8 cellular contexts compared by ENCODE assay signal in the genomic region with DNA sequence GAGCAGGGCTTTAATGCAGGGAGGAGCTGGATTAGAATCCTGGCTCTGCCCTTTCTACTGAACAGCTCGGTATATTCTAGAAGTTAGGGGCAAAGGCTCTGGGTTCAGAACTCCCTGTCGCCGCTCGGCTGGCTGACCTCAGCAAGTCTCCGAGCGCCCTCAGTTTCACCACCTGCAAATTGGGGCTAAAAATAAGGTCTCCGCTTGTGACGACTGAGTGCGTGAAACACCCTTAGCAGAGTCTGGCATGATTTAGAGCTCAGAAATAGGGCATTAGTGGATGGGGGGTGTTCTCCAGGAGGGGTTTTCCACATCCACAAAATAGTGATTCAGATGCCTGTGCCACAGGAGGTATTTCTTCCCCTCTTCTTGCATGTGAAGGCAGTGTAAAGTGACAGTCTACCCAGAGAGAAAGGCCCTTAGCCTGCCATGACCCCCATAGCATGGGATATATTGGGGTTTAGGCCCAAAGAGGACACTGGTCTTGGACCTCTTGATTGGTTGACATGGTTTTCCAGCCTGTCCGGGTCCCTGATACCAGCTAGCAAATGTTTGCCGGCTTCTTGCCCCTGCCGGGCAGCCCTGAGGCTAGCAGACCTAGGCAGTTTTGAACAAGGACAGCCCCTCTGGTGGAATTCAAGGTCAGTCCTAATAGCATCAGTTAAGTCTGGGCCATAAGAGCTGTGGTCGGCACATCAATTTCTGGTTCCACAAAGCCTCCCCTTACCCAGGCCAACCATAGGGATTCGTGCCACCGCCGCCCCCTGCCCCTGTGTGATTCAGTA. TPM values are rescaled to one million over a fixed set of nuclear protein-coding genes. Genes with fewer than 3 reads are reported as not detected.
A peak's percentile ranks its signal among the peaks of the same experiment; 100 is the strongest.
DNase-seq lines count a peak whose midpoint lies in the region; ATAC-seq and TF ChIP-seq lines count a peak whose summit lies in the region.

No MANE protein-coding gene starts in this region.

- ATAC-seq in DND-41 (ENCODE audit: insufficient read depth, low read depth) = no peak
- ATAC-seq in GM21390 (IDR thresholded peaks at IDR 0.05; ENCODE audit: unreplicated experiment) = no peak

- DNase-seq in DND-41 (no peak), epithelial cell of prostate (ENCODE audit: low read depth, low spot score) (no peak), ovary (no peak), retina (no peak), DMS114 treated with DMSO at 0.1 percent for 48 hours (lab: John Stamatoyannopoulos, UW; ENCODE audit: unreplicated experiment) (no peak)
- DNase-seq in activated effector memory CD4-positive, alpha-beta T cell treated with anti-CD3 and anti-CD28 coated beads, Interleukin-2, amount 50 U/mL, for 16 hours = no peak

- no peak overlapping the region for H2AFZ ChIP-seq in DND-41 (ENCODE audit: low read depth, low read length)
- no peak overlapping the region for H2AFZ ChIP-seq in OCI-LY3 (ENCODE audit: low read depth, low read length)

- H3K4me2 ChIP-seq in DND-41 (ENCODE audit: insufficient read depth, low read length) (peak overlapping the region; percentile 91), OCI-LY3 (ENCODE audit: low read length) (peak overlapping the region; percentile 99)

- H3K79me2 ChIP-seq in DND-41 (ENCODE audit: insufficient read depth, low read length) = peaks cover 53% of the 10 kb centered on the region
- peaks cover 36% of the 10 kb centered on the region for H3K79me2 ChIP-seq in OCI-LY3 (ENCODE audit: low read length)

- H3K4me1 ChIP-seq in DND-41 (ENCODE audit: insufficient read depth, low read length) (peaks cover 48% of the 10 kb centered on the region), OCI-LY3 (ENCODE audit: low read length) (peaks cover 33% of the 10 kb centered on the region), ovary (ENCODE audit: insufficient read depth) (peaks cover 19% of the 10 kb centered on the region)

- H3K27me3 ChIP-seq in DND-41 (ENCODE audit: insufficient read depth, low read length, poor library complexity) (no peaks in the 10 kb centered on the region), OCI-LY3 (ENCODE audit: low read depth, low read length) (no peaks in the 10 kb centered on the region), ovary (no peaks in the 10 kb centered on the region)

- WGBS in ovary, 3 donors = 50 to 70% (median 53%) methylated on average over 16 of the region's 16 CpGs

- peaks cover 9% of the 10 kb centered on the region; the same call in 1 of the 2 replicates for H3K36me3 ChIP-seq in DND-41 (ENCODE audit: insufficient read depth, low read length)
- H3K36me3 ChIP-seq in OCI-LY3 (replicated peaks; ENCODE audit: low read depth, low read length) = peaks cover 3% of the 10 kb centered on the region
- no peaks in the 10 kb centered on the region for H3K36me3 ChIP-seq in ovary

- no peak for TF ChIP-seq CTCF in DND-41 (IDR thresholded peaks at IDR 0.05; ENCODE audit: borderline replicate concordance, extremely low read depth, low read length, poor library complexity, severe bottlenecking)
- TF ChIP-seq CTCF in OCI-LY3 (IDR thresholded peaks at IDR 0.05; ENCODE audit: low read depth, low read length) = no peak
- TF ChIP-seq CTCF in ovary (IDR thresholded peaks at IDR 0.05) = no peak

- peak overlapping the region; percentile 78 to 91; a peak in 3 of 4 replicates for H3K4me3 ChIP-seq in DND-41 (ENCODE audit: low read depth in 1 of 2, low read length in 2 of 2)
- H3K4me3 ChIP-seq in OCI-LY3 (ENCODE audit: low read length) = peak overlapping the region; percentile 99
- H3K4me3 ChIP-seq in ovary = peak overlapping the region; percentile 71

- no peaks in the 10 kb centered on the region for H3K9me3 ChIP-seq in DND-41 (ENCODE audit: insufficient read depth, low read length, severe bottlenecking)
- no peaks in the 10 kb centered on the region for H3K9me3 ChIP-seq in OCI-LY3 (ENCODE audit: insufficient read depth, low read length)
- no peaks in the 10 kb centered on the region for H3K9me3 ChIP-seq in ovary

- H3K27ac ChIP-seq in DND-41 (ENCODE audit: low read length) = peak overlapping the region; percentile 85
- 0 out of 2 replicates have a peak overlapping the region, but pooled peaks have one; percentile 24 for H3K27ac ChIP-seq in OCI-LY3 (ENCODE audit: low read length)
- H3K27ac ChIP-seq in epithelial cell of prostate = peak overlapping the region; percentile 77
- H3K27ac ChIP-seq in ovary = peak overlapping the region in 1 of 2 donors; percentile 43

- H4K20me1 ChIP-seq in DND-41 (ENCODE audit: insufficient read depth, low read length) (peaks cover 6% of the 10 kb centered on the region; the same call in 1 of the 2 replicates), OCI-LY3 (ENCODE audit: insufficient read depth, low read length) (peaks cover 13% of the 10 kb centered on the region; the same call in 1 of the 2 replicates)

- no peak for TF ChIP-seq EP300 in ovary (IDR thresholded peaks at IDR 0.05)

- intact Hi-C loops in ovary (cut with DNase I) = loop anchor here in 1 of 4 donors (10.0 kb wide), 1 partner anchor 61 kb away; a partner anchor contains a TSS

- no peak for TF ChIP-seq POLR2A in ovary (IDR thresholded peaks at IDR 0.05)

- H3K9ac ChIP-seq in DND-41 (ENCODE audit: low read depth, low read length) (peak overlapping the region; percentile 65), OCI-LY3 (ENCODE audit: low read length) (peak overlapping the region; percentile 85)

RNA-seq across cellular contexts. Expression of a gene that starts 1.4 kb away (rescaled TPM):
- 100 to 1,000 TPM in 2 of 7 donors, 10 to 100 TPM in 5; 41.7 to 132 (median 92.3) TPM for total RNA-seq in ovary
- polyA plus RNA-seq in ovary = 100 to 1,000 TPM in 1 of 2 donors, 10 to 100 TPM in 1; 76.4 to 147 TPM
